Comparison of ENCODE assay signal across 33 cellular contexts in the genomic region with DNA sequence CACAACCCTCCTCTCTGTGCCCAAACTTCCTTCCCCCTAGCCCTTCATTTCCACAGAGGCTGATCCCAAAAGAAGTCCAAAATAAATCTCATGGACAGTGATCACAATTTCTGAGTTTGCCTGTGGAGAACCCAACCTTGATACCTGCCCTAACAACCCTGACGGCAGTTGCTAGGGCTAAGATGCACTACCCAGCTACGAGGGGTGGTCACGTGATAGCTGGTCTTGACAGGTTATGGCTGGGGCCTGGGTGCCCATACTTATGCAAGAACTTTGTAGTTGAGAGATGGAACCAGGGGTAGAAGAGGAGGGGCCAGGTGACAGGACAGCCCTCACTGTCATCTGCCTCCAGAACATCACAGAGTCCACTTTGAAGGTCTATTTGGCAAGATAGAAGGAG.
"Had no signal": no experiment of that assay in that cellular context is flagged by ENCODE, and none has a peak within 500 bp of the region (broad histone marks: within the 10 kb centered on the region; RNA-seq: fewer than 3 reads in every experiment).

No MANE protein-coding gene starts in this region.

- DNase-seq: activated B cell treated with CpG ODN at 0.5 μM for 24 hours; activated CD4-positive, alpha-beta memory T cell treated with anti-CD3 and anti-CD28 coated beads for 36 hours; activated CD4-positive, alpha-beta T cell treated with anti-CD3 and anti-CD28 coated beads for 4 hours; activated CD4-positive, alpha-beta T cell treated with anti-CD3 and anti-CD28 coated beads, Interleukin-2, amount 10 ng/mL, durations not matched to agents 24 days and 14 days; activated CD4-positive, alpha-beta T cell treated with anti-CD3 and anti-CD28 coated beads, Interleukin-2, amount 50 U/mL, for 1 hour; activated CD4-positive, alpha-beta T cell treated with anti-CD3 and anti-CD28 coated beads, Interleukin-2, amount 50 U/mL, for 4 hours; activated CD4-positive, CD25-positive, alpha-beta regulatory T cell treated with anti-CD3 and anti-CD28 coated beads, Interleukin-2, amount 50 U/mL, for 72 hours; activated CD8-positive, alpha-beta memory T cell treated with anti-CD3 and anti-CD28 coated beads, Interleukin-2, amount 50 U/mL, for 4 hours; activated CD8-positive, alpha-beta T cell treated with anti-CD3 and anti-CD28 coated beads for 36 hours; activated effector memory CD4-positive, alpha-beta T cell treated with anti-CD3 and anti-CD28 coated beads, Interleukin-2, amount 50 U/mL, for 16 hours; activated gamma-delta T cell treated with Interleukin-2 at 50 U/mL for 16 hours; activated naive CD4-positive, alpha-beta T cell; activated naive CD4-positive, alpha-beta T cell treated with anti-CD3 and anti-CD28 coated beads for 36 hours; activated naive CD4-positive, alpha-beta T cell treated with anti-CD3 and anti-CD28 coated beads, Interleukin-2, amount 50 U/mL, for 16 hours; activated naive CD8-positive, alpha-beta T cell treated with anti-CD3 and anti-CD28 coated beads for 36 hours; activated T-cell treated with anti-CD3 and anti-CD28 coated beads for 4 hours; activated T-cell treated with anti-CD3 and anti-CD28 coated beads, Interleukin-2, amount 50 U/mL, for 1 hour; activated T-cell treated with anti-CD3 and anti-CD28 coated beads, Interleukin-2, amount 50 U/mL, for 4 hours; activated T-cell treated with anti-CD3 and anti-CD28 coated beads, Interleukin-2, amount 50 U/mL, for 72 hours; adrenal gland; amniotic stem cell; aorta; body of pancreas; brain microvascular endothelial cell; central memory CD4-positive, alpha-beta T cell; T-helper 2 cell; T-helper 9 cell had no signal

- H3K9me3 ChIP-seq: adrenal gland, body of pancreas, breast epithelium had no signal

- ATAC-seq: activated CD8-positive, alpha-beta T cell treated with anti-CD3 and anti-CD28 coated beads for 36 hours; activated naive CD4-positive, alpha-beta T cell treated with anti-CD3 and anti-CD28 coated beads, Interleukin-2, amount 50 U/mL, for 72 hours; activated T-cell treated with anti-CD3 and anti-CD28 coated beads, Interleukin-2, amount 50 U/mL, for 4 hours; activated T-cell treated with anti-CD3 and anti-CD28 coated beads, Interleukin-2, amount 50 U/mL, for 72 hours; activated T-helper 17 cell treated with anti-CD3 and anti-CD28 coated beads, Interleukin-2, amount 50 U/mL, for 72 hours; body of pancreas had no signal

- H3K27ac ChIP-seq: adrenal gland, body of pancreas, brain microvascular endothelial cell, breast epithelium, VCaP had no signal

- H3K36me3 ChIP-seq: adrenal gland, brain microvascular endothelial cell, breast epithelium had no signal

- H3K4me3 ChIP-seq: adrenal gland, body of pancreas, breast epithelium had no signal

- H3K4me1 ChIP-seq: adrenal gland, body of pancreas, breast epithelium had no signal

- FAIRE-seq: astrocyte, TTC549 had no signal

- H3K27me3 ChIP-seq: adrenal gland, body of pancreas, brain microvascular endothelial cell, breast epithelium had no signal
